ENCODE assay signal across 30 cellular contexts in the genomic region with DNA sequence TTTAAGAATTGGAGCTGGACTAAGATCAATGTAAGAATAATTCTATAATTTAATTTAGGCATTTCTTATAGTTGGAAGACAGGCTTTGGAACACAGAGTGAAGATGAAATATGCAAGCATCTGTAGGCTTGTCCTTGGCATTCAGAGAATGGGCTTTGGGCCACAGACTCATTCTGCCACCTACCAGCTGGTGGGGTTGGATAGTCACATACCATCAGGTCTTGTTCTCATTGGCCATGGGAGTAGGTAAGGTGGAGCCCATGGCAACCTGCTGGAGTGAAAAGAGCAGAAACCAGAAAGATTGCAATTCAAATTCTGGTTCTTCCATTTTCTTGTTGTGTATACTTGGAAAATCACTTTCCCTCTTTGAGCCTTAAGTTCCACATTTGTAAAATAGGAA.
"Had no signal": no experiment of that assay in that cellular context is flagged by ENCODE, and none has a peak within 500 bp of the region (broad histone marks: within the 10 kb centered on the region; RNA-seq: fewer than 3 reads in every experiment).

No MANE protein-coding gene starts in this region.

- H3K27me3 ChIP-seq: neutrophil, pancreas, right lobe of liver, sigmoid colon, suprapubic skin, testis, tibial artery, transverse colon, upper lobe of right lung, vagina had no signal

- ATAC-seq: naive thymus-derived CD8-positive, alpha-beta T cell; natural killer cell treated with Interleukin-12 subunit alpha and Interleukin-12 subunit beta and Interleukin-15 and Interleukin-18, amount 100 ng/mL, for 72 hours; pancreas; right cardiac atrium; right lobe of liver; stimulated activated memory B cell treated with anti-CD40 and anti-IgM and Interleukin-4, amounts not matched to agents 10 μg/mL and 1 μg/mL and 100 μg/mL, for 72 hours; stimulated activated naive CD8-positive, alpha-beta T cell treated with anti-CD3 and anti-CD28 coated beads, Interleukin-15, amount 100 ng/mL, for 72 hours; stimulated activated naive CD8-positive, alpha-beta T cell treated with anti-CD3 and anti-CD28 coated beads, Interleukin-15, Interleukin-2, amounts not matched to agents 100 U/mL and 50 U/mL, for 24 hours; upper lobe of right lung had no signal

- H3K4me3 ChIP-seq: pancreas, prostate gland, right lobe of liver, sigmoid colon, skin epidermis, smooth muscle cell, spleen, suprapubic skin, testis, tibial artery, transverse colon, upper lobe of right lung, vagina had no signal

- DNase-seq: naive B cell; naive thymus-derived CD8-positive, alpha-beta T cell; nephron progenitor cell; nucleus accumbens; pancreas; right cardiac atrium; right lobe of liver; sigmoid colon; spleen; stimulated activated CD4-positive, alpha-beta T cell treated with anti-CD3 and anti-CD28 coated beads, Interleukin-12 subunit alpha, Interleukin-12 subunit beta, amount 100 ng/mL, for 4 hours; stimulated activated CD4-positive, alpha-beta T cell treated with anti-CD3 and anti-CD28 coated beads, Interleukin-1b, Interleukin-23, amount 100 ng/mL, for 48 hours; stimulated activated CD4-positive, alpha-beta T cell treated with anti-CD3 and anti-CD28 coated beads, Interleukin-4, amount 100 ng/mL, for 1 hour; stimulated activated CD4-positive, alpha-beta T cell treated with anti-CD3 and anti-CD28 coated beads, Interleukin-4, amount 100 ng/mL, for 4 hours; stimulated activated CD8-positive, alpha-beta memory T cell treated with anti-CD3 and anti-CD28 coated beads, Interleukin-4, amount 100 ng/mL, for 48 hours; stimulated activated naive CD4-positive, alpha-beta T cell; stimulated activated naive CD8-positive, alpha-beta T cell treated with anti-CD3 and anti-CD28 coated beads, Interleukin-15, amount 100 ng/mL, for 72 hours; stimulated activated naive CD8-positive, alpha-beta T cell treated with anti-CD3 and anti-CD28 coated beads, Interleukin-15, Interleukin-2, amounts not matched to agents 100 U/mL and 50 U/mL, for 24 hours; substantia nigra; testis; tibial artery; transverse colon; upper lobe of right lung had no signal

- H3K4me1 ChIP-seq: pancreas, prostate gland, right lobe of liver, sigmoid colon, spleen, suprapubic skin, testis, tibial artery, transverse colon, upper lobe of right lung, vagina had no signal

- H3K27ac ChIP-seq: neutrophil, pancreas, prostate gland, right lobe of liver, sigmoid colon, skin epidermis, spleen, suprapubic skin, testis, tibial artery, transverse colon, upper lobe of right lung, vagina had no signal

- H3K36me3 ChIP-seq: neutrophil, pancreas, prostate gland, right lobe of liver, sigmoid colon, spleen, suprapubic skin, tibial artery, transverse colon, upper lobe of right lung, vagina had no signal

- H3K9me3 ChIP-seq: neutrophil, pancreas, prostate gland, right lobe of liver, sigmoid colon, spleen, suprapubic skin, testis, tibial artery, transverse colon, upper lobe of right lung, vagina had no signal

- H3K4me2 ChIP-seq: smooth muscle cell had no signal
